18 cellular contexts compared by ENCODE assay signal in genomic region chr1:55694297-55694696, GRCh38.
DNase-seq lines count a peak whose midpoint lies in the region; ATAC-seq, FAIRE-seq and TF ChIP-seq lines count a peak whose summit lies in the region.
"Had no signal": no experiment of that assay in that cellular context is flagged by ENCODE, and none has a peak within 500 bp of the region (broad histone marks: within the 10 kb centered on the region; RNA-seq: fewer than 3 reads in every experiment).

No MANE protein-coding gene starts in this region.

- H3K4me1 Mint-ChIP-seq in WTC11, result 0 out of 2 replicates have a peak, but pooled peaks cover 3% of the 10 kb centered on the region
- H3K4me1 Mint-ChIP-seq: CD14-positive monocyte had no signal

- H3K27me3 ChIP-seq in endothelial cell of umbilical vein (ENCODE audit: control insufficient read depth in 2 of 2, insufficient read depth in 2 of 2, low read length in 2 of 2) (no peaks in the 10 kb centered on the region), psoas muscle (ENCODE audit: insufficient read depth in 3 of 3, low read length in 2 of 3) (no peaks in the 10 kb centered on the region)

- H3K27ac ChIP-seq in HEK293 (ENCODE audit: extremely low read depth, low read depth, low read length), result peak overlapping the region; percentile 13; the same call in 1 of the 2 replicates
- no peak overlapping the region for H3K27ac ChIP-seq in endothelial cell of umbilical vein (ENCODE audit: insufficient read depth, low read depth, low read length)
- H3K27ac ChIP-seq in psoas muscle, result peak overlapping the region; percentile 32
- H3K27ac ChIP-seq: SK-N-MC had no signal

- DNase-seq in NCI-H226, result peak; percentile 55
- peak; percentile 33 for DNase-seq in endothelial cell of umbilical vein (ENCODE audit: low read depth, low spot score)
- peak in 1 of 2 donors; percentile 46 for DNase-seq in psoas muscle
- no peak for DNase-seq in WTC11 (ENCODE audit: low spot score)
- no peak for DNase-seq in left colon
- no peak for DNase-seq in activated CD4-positive, alpha-beta T cell treated with anti-CD3 and anti-CD28 coated beads for 4 hours
- no peak for DNase-seq in NK-92 treated with Interleukin-12 subunit alpha and Interleukin-12 subunit beta, amount 100 ng/mL, for 24 hours (lab: John Stamatoyannopoulos, UW)
- DNase-seq: activated T-cell treated with anti-CD3 and anti-CD28 coated beads, Interleukin-2, amount 50 U/mL, for 1 hour; amniotic stem cell; effector CD8-positive, alpha-beta T cell; Karpas-422; NCI-H524; stimulated activated CD4-positive, alpha-beta T cell treated with anti-CD3 and anti-CD28 coated beads, Interleukin-2, amount 100 ng/mL, for 48 hours; stimulated activated naive CD4-positive, alpha-beta T cell had no signal

- CTCF ChIA-PET in HEK293 (lab: Yijun Ruan, JAX), result interaction anchor here (0.6 kb wide), 1 partner anchor 1788 kb away, joined by 3 read pairs; no protein-coding TSS in a partner anchor
- CTCF ChIA-PET in endothelial cell of umbilical vein (lab: Charles Lee), result no interaction called here
- CTCF ChIA-PET in WTC11 (lab: Charles Lee), result no interaction called here

- no peaks in the 10 kb centered on the region for H4K20me1 ChIP-seq in endothelial cell of umbilical vein (replicated peaks; ENCODE audit: control insufficient read depth, extremely low read depth, insufficient read depth, low read length)

- TF ChIP-seq POLR2A in endothelial cell of umbilical vein (IDR thresholded peaks at IDR 0.05; ENCODE audit: low read depth, low read length), result no peak

- H3K9ac ChIP-seq in endothelial cell of umbilical vein (replicated peaks; ENCODE audit: extremely low read depth, insufficient read depth, low read length), result no peak overlapping the region

- no peak overlapping the region for H3K4me3 Mint-ChIP-seq in WTC11
- H3K4me3 Mint-ChIP-seq: CD14-positive monocyte had no signal

- H3K4me2 ChIP-seq in endothelial cell of umbilical vein (ENCODE audit: insufficient read depth, low read length), result no peak overlapping the region

- H3K4me3 ChIP-seq in HEK293 (ENCODE audit: low read depth, low read length) (no peak overlapping the region), endothelial cell of umbilical vein (replicated peaks in 1 of 3; ENCODE audit: insufficient read depth in 1 of 3, low read depth in 1 of 3, low read length in 3 of 3) (no peak overlapping the region), psoas muscle (no peak overlapping the region)
- H3K4me3 ChIP-seq: SK-N-MC had no signal

- no TSS peak for BruUV-seq in endothelial cell of umbilical vein (replicated peaks; lab: Mats Ljungman, UMichigan)

- dilution Hi-C loops in endothelial cell of umbilical vein (cut with MboI; ENCODE audit: extremely low pct_ligation_motif_present, low sequenced_read_pairs), result no loop called here

- H3K27me3 Mint-ChIP-seq in WTC11 (ENCODE audit: low read depth), result no peaks in the 10 kb centered on the region; the same call in 1 of the 2 replicates

- peak; percentile 68 to 85 (median 82) for ATAC-seq in psoas muscle
- ATAC-seq in WTC11, result no peak
- ATAC-seq in left colon, result no peak

- intact Hi-C loops in endothelial cell of umbilical vein (cut with micrococcal nuclease) (loop anchor here (10.0 kb wide), 1 partner anchor 319 kb away; no protein-coding TSS in a partner anchor), psoas muscle (cut with DNase I) (no loop called here), left colon (cut with DNase I, micrococcal nuclease) (no loop called here)

- no peaks in the 10 kb centered on the region for H3K36me3 Mint-ChIP-seq in WTC11
- H3K36me3 Mint-ChIP-seq: CD14-positive monocyte had no signal

- H3K27ac Mint-ChIP-seq in WTC11, result no peak overlapping the region
- H3K27ac Mint-ChIP-seq: CD14-positive monocyte had no signal

- H3K4me1 ChIP-seq in HEK293 (ENCODE audit: control insufficient read depth, insufficient read depth, low read length) (peaks cover 5% of the 10 kb centered on the region; the same call in 1 of the 2 replicates), endothelial cell of umbilical vein (ENCODE audit: control insufficient read depth, extremely low read depth, insufficient read depth, low read length) (no peaks in the 10 kb centered on the region), psoas muscle (peaks cover 29% of the 10 kb centered on the region)

- H2AFZ ChIP-seq in endothelial cell of umbilical vein (ENCODE audit: low read depth, low read length), result no peak overlapping the region

- TF ChIP-seq CTCF in HEK293 (tag by site-specific recombination; IDR thresholded peaks at IDR 0.05), result no peak
- TF ChIP-seq CTCF in endothelial cell of umbilical vein (IDR thresholded peaks at IDR 0.05; ENCODE audit: extremely low read depth in 1 of 2, insufficient read depth in 1 of 2, low read depth in 1 of 2, low read length in 2 of 2), result no peak
- no peak for TF ChIP-seq CTCF in psoas muscle (IDR thresholded peaks at IDR 0.05)
- no peak for TF ChIP-seq CTCF in WTC11 (IDR thresholded peaks at IDR 0.05)

- H3K9me1 ChIP-seq in endothelial cell of umbilical vein (replicated peaks; ENCODE audit: control insufficient read depth, extremely low read depth, insufficient read depth, low read length), result no peaks in the 10 kb centered on the region

- H3K9me3 ChIP-seq in HEK293 (ENCODE audit: control insufficient read depth, insufficient read depth, low read depth, low read length) (no peaks in the 10 kb centered on the region), endothelial cell of umbilical vein (replicated peaks; ENCODE audit: control insufficient read depth, insufficient read depth, low read length) (no peaks in the 10 kb centered on the region), psoas muscle (no peaks in the 10 kb centered on the region)

- H3K36me3 ChIP-seq in HEK293 (ENCODE audit: control insufficient read depth in 2 of 2, insufficient read depth in 1 of 2, low read length in 2 of 2) (no peaks in the 10 kb centered on the region), endothelial cell of umbilical vein (ENCODE audit: control insufficient read depth in 2 of 2, extremely low read depth in 1 of 2, insufficient read depth in 2 of 2, low read length in 2 of 2) (no peaks in the 10 kb centered on the region), psoas muscle (ENCODE audit: insufficient read depth in 1 of 2, low read depth in 1 of 2) (no peaks in the 10 kb centered on the region)

- WGBS in psoas muscle, 3 donors, result 23 to 40% (median 27%) methylated on average over 2 of the region's 2 CpGs

- H3K9me3 Mint-ChIP-seq in WTC11, result no peaks in the 10 kb centered on the region
- H3K9me3 Mint-ChIP-seq: CD14-positive monocyte had no signal

- POLR2A ChIA-PET in HEK293 (lab: Yijun Ruan, JAX) (interaction anchor here (0.5 to 1.1 kb wide), 2 partner anchors 217 to 265 kb away, joined by 3 read pairs; no protein-coding TSS in a partner anchor), endothelial cell of umbilical vein (lab: Charles Lee) (no interaction called here), WTC11 (lab: Charles Lee) (no interaction called here)

- no peak for FAIRE-seq in endothelial cell of umbilical vein (lab: Jason Lieb, UNC)
- FAIRE-seq: G401.6 had no signal

- H3K79me2 ChIP-seq in endothelial cell of umbilical vein (ENCODE audit: control insufficient read depth, insufficient read depth, low read length), result no peaks in the 10 kb centered on the region

TF ChIP-seq in HEK293, 187 proteins besides CTCF, POLR2A, EP300 and RAD21:
- TF ChIP-seq SCRT2 (tag by site-specific recombination; IDR thresholded peaks at IDR 0.05) (peak; percentile 80), SCRT1 (tag by site-specific recombination; IDR thresholded peaks at IDR 0.05; ENCODE audit: borderline replicate concordance) (peak; percentile 72), ZNF529 (tag by site-specific recombination; IDR thresholded peaks at IDR 0.05; ENCODE audit: insufficient replicate concordance) (no peak)

TF ChIP-seq in endothelial cell of umbilical vein, 7 proteins besides CTCF, POLR2A, EP300 and RAD21:
- TF ChIP-seq POLR2AphosphoS5 (IDR thresholded peaks at IDR 0.05; ENCODE audit: insufficient read depth, low read depth, low read length) (no peak), JUN (IDR thresholded peaks at IDR 0.05; ENCODE audit: borderline replicate concordance, insufficient read depth, insufficient read length, low read depth) (no peak), GATA2 (IDR thresholded peaks at IDR 0.05; ENCODE audit: insufficient read depth, insufficient read length, low read depth, low read length) (no peak), EZH2 (IDR thresholded peaks at IDR 0.05; ENCODE audit: borderline replicate concordance, low read depth, low read length, severe bottlenecking) (no peak), FOS (IDR thresholded peaks at IDR 0.05; ENCODE audit: borderline replicate concordance, insufficient read depth, low read length) (no peak), MYC (IDR thresholded peaks at IDR 0.05; ENCODE audit: low read depth, low read length) (no peak), MAX (IDR thresholded peaks at IDR 0.05; ENCODE audit: insufficient read depth, insufficient read length) (no peak)

TF ChIP-seq in WTC11, 78 proteins besides CTCF, POLR2A, EP300 and RAD21 (continues in another document):
- TF ChIP-seq E2F4 (CRISPR knock-in tag; IDR thresholded peaks at IDR 0.05; ENCODE audit: borderline replicate concordance, low read depth) (no peak), ZNF416 (CRISPR knock-in tag; IDR thresholded peaks at IDR 0.05) (no peak), FOXK1 (CRISPR knock-in tag; IDR thresholded peaks at IDR 0.05) (no peak), ZMAT4 (CRISPR knock-in tag; IDR thresholded peaks at IDR 0.05) (no peak), EMX1 (CRISPR knock-in tag; IDR thresholded peaks at IDR 0.05) (no peak), MXD4 (CRISPR knock-in tag; IDR thresholded peaks at IDR 0.05; ENCODE audit: borderline replicate concordance) (no peak), ATF1 (CRISPR knock-in tag; IDR thresholded peaks at IDR 0.05) (no peak), ATF3 (CRISPR knock-in tag; conservative IDR thresholded peaks at IDR 0.05) (no peak)

Comparison
In these comparisons a context has a peak if more than half of its experiments do, and no peak if none do; other contexts are left out.
1. DNase-seq: peak in NCI-H226 (single experiment) and endothelial cell of umbilical vein (single experiment); none in WTC11 (single experiment), left colon (0 of 2), activated CD4-positive, alpha-beta T cell treated with anti-CD3 and anti-CD28 coated beads for 4 hours (0 of 2) and NK-92 treated with Interleukin-12 subunit alpha and Interleukin-12 subunit beta, amount 100 ng/mL, for 24 hours (single experiment).
2. ATAC-seq: peak in psoas muscle (4 of 4); none in WTC11 (single experiment) and left colon (single experiment).